ENCODE assay signal across 13 cellular contexts in the genomic region with DNA sequence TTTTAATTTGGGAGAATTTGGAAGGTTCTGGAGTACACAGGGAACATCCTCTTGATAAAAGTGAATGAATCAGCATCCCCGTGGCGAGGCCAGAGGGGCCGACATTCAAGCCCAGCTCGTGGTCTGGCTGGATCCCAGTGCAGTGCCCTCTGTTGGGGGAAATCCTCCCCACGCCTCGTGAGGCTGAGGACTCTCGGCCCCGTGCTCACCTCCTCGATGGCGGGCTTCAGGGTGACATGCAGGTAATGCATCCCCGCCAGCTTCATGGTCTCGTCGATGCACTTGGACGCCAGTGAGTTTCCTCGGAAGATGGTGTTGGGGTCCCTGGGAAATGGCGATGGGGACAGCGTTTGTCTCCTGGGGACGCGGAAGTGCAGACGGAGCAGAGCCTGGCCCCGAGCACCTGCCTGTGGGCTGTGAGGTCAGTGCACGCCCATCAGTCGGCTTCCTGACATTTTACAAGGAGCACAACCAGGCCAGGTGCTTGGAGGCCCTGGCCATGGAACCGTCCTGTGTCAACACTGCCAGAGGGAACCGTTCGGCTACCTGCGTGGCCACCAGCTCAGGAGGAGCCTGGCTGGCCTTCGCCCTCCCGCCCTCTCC. TPM values are rescaled to one million over a fixed set of nuclear protein-coding genes. Genes with fewer than 3 reads are reported as not detected.
DNase-seq lines count a peak whose midpoint lies in the region; ATAC-seq, FAIRE-seq and TF ChIP-seq lines count a peak whose summit lies in the region.
"Had no signal": no experiment of that assay in that cellular context is flagged by ENCODE, and none has a peak within 500 bp of the region (broad histone marks: within the 10 kb centered on the region; RNA-seq: fewer than 3 reads in every experiment).

No MANE protein-coding gene starts in this region.

- no peak overlapping the region for H3K27ac Mint-ChIP-seq in neural crest cell (ENCODE audit: unreplicated experiment)

- no peak overlapping the region for H2AFZ ChIP-seq in K562 (ENCODE audit: low read depth, low read length)

- H3K9ac ChIP-seq in K562 (ENCODE audit: insufficient read depth in 1 of 2, low read depth in 2 of 2, low read length in 2 of 2), result peak overlapping the region in 1 of 2 experiments; percentile 52; a peak in 1 of 4 replicates

- WGBS in K562 (ENCODE audit: insufficient coverage, low coverage, missing lambda C conversion rate), result 87% methylated on average over 16 of the region's 29 CpGs

- in situ Hi-C loops in K562 (cut with MboI), result no loop called here

- H3K36me3 Mint-ChIP-seq in neural crest cell (ENCODE audit: low read depth), result no peaks in the 10 kb centered on the region

- H3K4me3 Mint-ChIP-seq in neural crest cell, result no peak overlapping the region

- no peaks in the 10 kb centered on the region for H3K27me3 ChIP-seq in K562 (ENCODE audit: control insufficient read depth in 2 of 2, insufficient read depth in 2 of 2, low read length in 2 of 2)
- H3K27me3 ChIP-seq: sigmoid colon had no signal

- H3K9me3 ChIP-seq in K562 (replicated peaks; ENCODE audit: control insufficient read depth, insufficient read depth, low read depth, low read length), result no peaks in the 10 kb centered on the region
- H3K9me3 ChIP-seq: esophagus squamous epithelium, sigmoid colon had no signal

- no peak overlapping the region for H3K27ac ChIP-seq in K562 (ENCODE audit: extremely low read depth, low read depth, low read length)
- H3K27ac ChIP-seq: esophagus squamous epithelium, sigmoid colon, VCaP had no signal

- no peaks in the 10 kb centered on the region for H3K4me1 Mint-ChIP-seq in neural crest cell

- peaks cover 38% of the 10 kb centered on the region; the same call in 2 of the 3 replicates for H3K36me3 ChIP-seq in K562 (ENCODE audit: control insufficient read depth, insufficient read depth, low read length)

- TF ChIP-seq POLR2A in K562 (conservative IDR thresholded peaks at IDR 0.05), result no peak

- POLR2A ChIA-PET in K562 (lab: Yijun Ruan, JAX), result no interaction called here

- 0 out of 6 replicates have a peak, but pooled peaks of 2 of the 3 experiments have one; percentile 2 to 27 for TF ChIP-seq CTCF in K562 (IDR thresholded peaks at IDR 0.05 in 2 of 3, conservative IDR thresholded peaks at IDR 0.05 in 1 of 3; ENCODE audit: insufficient read depth in 2 of 3, low read depth in 1 of 3, low read length in 3 of 3)
- TF ChIP-seq CTCF in neural crest cell (conservative IDR thresholded peaks at IDR 0.05), result peak; percentile 34

- no peaks in the 10 kb centered on the region for H3K79me2 ChIP-seq in K562 (ENCODE audit: control insufficient read depth, insufficient read depth, low read length)

- no peaks in the 10 kb centered on the region for H3K9me3 Mint-ChIP-seq in neural crest cell

- H3K9me1 ChIP-seq in K562 (ENCODE audit: control insufficient read depth, insufficient read depth, low read length), result no peaks in the 10 kb centered on the region

- DNase-seq in NCI-H82 (lab: John Stamatoyannopoulos, UW) (peak; percentile 17), NCI-H82 treated with DMSO at 0.1 percent for 48 hours (lab: John Stamatoyannopoulos, UW; ENCODE audit: unreplicated experiment) (no peak), HT1080 (ENCODE audit: low read depth) (peak; percentile 24), K562 (ENCODE audit: extremely low read depth in 1 of 4, low spot score in 3 of 4) (peak in 1 of 4 experiments; percentile 16), neural crest cell (ENCODE audit: low read depth, low spot score) (no peak), NCI-H446 treated with DMSO at 0.1 percent for 48 hours (lab: John Stamatoyannopoulos, UW) (no peak)
- DNase-seq: esophagus squamous epithelium, sigmoid colon had no signal

- no TSS peak for BruUV-seq in K562 (replicated peaks; lab: Mats Ljungman, UMichigan)

- intact Hi-C loops in K562 (cut with micrococcal nuclease), result no loop called here

- FAIRE-seq in K562 (lab: Jason Lieb, UNC), result no peak
- FAIRE-seq: A204.1 had no signal

- no peak overlapping the region for H3K4me3 ChIP-seq in K562
- H3K4me3 ChIP-seq: esophagus squamous epithelium, lung, sigmoid colon had no signal

- CTCF ChIA-PET in K562 (lab: Yijun Ruan, JAX; ENCODE audit: low intra/inter-chr PET ratio), result no interaction called here

- no peak for ATAC-seq in K562
- ATAC-seq in GM21381 (IDR thresholded peaks at IDR 0.05; ENCODE audit: unreplicated experiment), result no peak
- no peak for ATAC-seq in GM18511 (IDR thresholded peaks at IDR 0.05; ENCODE audit: unreplicated experiment)

- H3K4me1 ChIP-seq in K562 (replicated peaks in 1 of 2; ENCODE audit: control insufficient read depth in 2 of 2, insufficient read depth in 2 of 2, low read length in 2 of 2), result peaks cover 2 to 48% of the 10 kb centered on the region in 2 experiments; a peak in 3 of 5 replicates
- H3K4me1 ChIP-seq: sigmoid colon had no signal

- no peaks in the 10 kb centered on the region for H3K27me3 Mint-ChIP-seq in neural crest cell (ENCODE audit: low read depth)

- no peaks in the 10 kb centered on the region for H4K20me1 ChIP-seq in K562 (replicated peaks; ENCODE audit: control insufficient read depth, insufficient read depth, low read length)

- no peak for TF ChIP-seq RAD21 in K562 (CRISPR knock-in tag; conservative IDR thresholded peaks at IDR 0.05 in 1 of 2, IDR thresholded peaks at IDR 0.05 in 1 of 2)

- no peak for TF ChIP-seq EP300 in K562 (IDR thresholded peaks at IDR 0.05; ENCODE audit: low read length)

- no peak overlapping the region for H3K4me2 ChIP-seq in K562 (ENCODE audit: insufficient read depth, low read length)

TF ChIP-seq in K562, 482 proteins besides CTCF, POLR2A, EP300 and RAD21:
- TF ChIP-seq ZNF785 (CRISPR knock-in tag; IDR thresholded peaks at IDR 0.05), result no peak
- TF ChIP-seq POLR2G (IDR thresholded peaks at IDR 0.05; ENCODE audit: low read depth, low read length), result 0 out of 2 replicates have a peak, but pooled peaks have one; percentile 9

RNA-seq across cellular contexts. Expression of a gene that starts 43.3 kb away (rescaled TPM):
- 0.03 and 0.23 TPM in 2 replicates for total RNA-seq in HT1080 (2014; rRNA removed; shearing (Covaris generic))
- 0.34 and 0.36 TPM in 2 replicates for polyA plus RNA-seq in HT1080 (2015; cell fraction: cytosol; rRNA removed)
- 3.6 and 4.0 TPM in 2 replicates for polyA plus RNA-seq in HT1080 (2015; cell fraction: nucleus; rRNA removed)
- total RNA-seq in K562 (2011; cell fraction: chromatin; rRNA removed; ENCODE audit: low replicate concordance), result 0.26 and 0.49 TPM in 2 replicates
- total RNA-seq in K562 (2011; cell fraction: nucleolus; rRNA removed), result 0.13 and 0.33 TPM in 2 replicates
- 0.22 and 0.23 TPM in 2 replicates for total RNA-seq in K562 (2011; cell fraction: nucleoplasm; rRNA removed)
- 0.05 TPM in 1 of 2 replicates, not detected in the other for total RNA-seq in K562 (2014; rRNA removed)
- total RNA-seq in K562 (2014; rRNA removed; fragmentation: Illumina TruSeq; extraction: Trizol), result not detected in 2 replicates
- total RNA-seq in K562 (2015; rRNA removed; fragmentation: Illumina TruSeq; extraction: Trizol), result 0.04 TPM in 1 of 2 replicates, not detected in the other
- 0.13 and 0.24 TPM in 2 replicates for total RNA-seq in K562 (2021)
- polyA plus RNA-seq in K562 (2011; rRNA removed), result not detected in 2 replicates
- 0.03 and 0.06 TPM in 2 replicates for polyA plus RNA-seq in K562 (2011; cell fraction: cytosol; rRNA removed)
- 0.11 TPM in 2 replicates for polyA plus RNA-seq in K562 (2011; cell fraction: nucleus; rRNA removed)
- 0.13 and 0.36 TPM in 2 replicates for polyA plus RNA-seq in K562 (2012)
- 0.06 and 0.10 TPM in 2 replicates for polyA plus RNA-seq in K562 (2014; fragmentation: Illumina TruSeq; extraction: Trizol)
- polyA plus RNA-seq in K562 (2014; fragmentation: Nextera tagmentation; extraction: Ambion mirVana), result not detected
- 0.05 TPM in 2 replicates for polyA plus RNA-seq in K562 (2014; rRNA removed)
- polyA minus RNA-seq in K562 (2011; rRNA and poly(A)+ RNA removed), result not detected in 2 replicates
- not detected in 2 replicates for polyA minus RNA-seq in K562 (2011; cell fraction: cytosol; rRNA and poly(A)+ RNA removed)
- polyA minus RNA-seq in K562 (2011; cell fraction: nucleus; rRNA and poly(A)+ RNA removed), result 0.11 TPM in 1 of 2 replicates, not detected in the other
- total RNA-seq in neural crest cell, result 0.66 and 1.9 TPM in 2 replicates
- total RNA-seq: esophagus squamous epithelium had no signal

Comparison
In these comparisons a context has a peak if more than half of its experiments do, and no peak if none do; other contexts are left out.
1. DNase-seq: peak in NCI-H82 (single experiment) and HT1080 (single experiment); none in NCI-H82 treated with DMSO at 0.1 percent for 48 hours (single experiment), neural crest cell (single experiment) and NCI-H446 treated with DMSO at 0.1 percent for 48 hours (single experiment).